Comparison of ENCODE assay signal across 2 cellular contexts in the genomic region with DNA sequence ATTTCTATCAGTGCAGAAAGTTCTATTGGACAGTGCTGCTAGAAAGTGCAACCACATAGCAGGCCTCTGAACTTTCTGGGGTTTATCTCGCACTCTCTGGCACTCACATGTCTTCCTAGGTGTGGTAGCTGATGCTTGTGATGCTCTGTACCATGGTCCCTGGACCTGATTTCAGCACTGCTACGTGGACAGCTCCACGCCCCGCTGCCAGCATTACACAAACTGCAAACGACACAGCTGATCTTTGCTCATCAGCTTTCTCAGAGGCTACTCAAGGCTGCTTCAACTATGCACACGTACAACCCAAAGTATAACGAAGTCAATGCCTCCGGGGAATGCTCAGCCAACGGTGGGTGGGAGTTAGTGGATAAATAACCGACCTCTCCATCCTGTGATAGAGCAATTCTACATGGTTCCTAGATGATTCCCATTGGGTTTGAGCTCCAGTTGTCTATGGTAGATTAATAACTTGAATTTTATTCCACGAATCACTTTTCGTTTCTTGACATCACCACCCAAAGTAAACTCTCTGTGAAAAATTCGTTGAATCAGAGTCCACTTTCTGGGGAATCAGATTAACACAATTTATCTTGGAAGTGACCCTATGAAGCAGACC.
TF ChIP-seq lines count a peak whose summit lies in the region.

No MANE protein-coding gene starts in this region.

TF ChIP-seq in WTC11, 78 proteins besides CTCF, POLR2A, EP300 and RAD21 (continued from another document and continues in another):
- TF ChIP-seq CBFB (CRISPR knock-in tag; IDR thresholded peaks at IDR 0.05; ENCODE audit: low read depth) (no peak), ZBTB21 (CRISPR knock-in tag; IDR thresholded peaks at IDR 0.05; ENCODE audit: borderline replicate concordance) (no peak), NR1H2 (CRISPR knock-in tag; IDR thresholded peaks at IDR 0.05) (no peak), NFYB (CRISPR knock-in tag; conservative IDR thresholded peaks at IDR 0.05; ENCODE audit: low read depth) (no peak), NFATC4 (CRISPR knock-in tag; IDR thresholded peaks at IDR 0.05) (no peak)
- TF ChIP-seq, protein P1, sequence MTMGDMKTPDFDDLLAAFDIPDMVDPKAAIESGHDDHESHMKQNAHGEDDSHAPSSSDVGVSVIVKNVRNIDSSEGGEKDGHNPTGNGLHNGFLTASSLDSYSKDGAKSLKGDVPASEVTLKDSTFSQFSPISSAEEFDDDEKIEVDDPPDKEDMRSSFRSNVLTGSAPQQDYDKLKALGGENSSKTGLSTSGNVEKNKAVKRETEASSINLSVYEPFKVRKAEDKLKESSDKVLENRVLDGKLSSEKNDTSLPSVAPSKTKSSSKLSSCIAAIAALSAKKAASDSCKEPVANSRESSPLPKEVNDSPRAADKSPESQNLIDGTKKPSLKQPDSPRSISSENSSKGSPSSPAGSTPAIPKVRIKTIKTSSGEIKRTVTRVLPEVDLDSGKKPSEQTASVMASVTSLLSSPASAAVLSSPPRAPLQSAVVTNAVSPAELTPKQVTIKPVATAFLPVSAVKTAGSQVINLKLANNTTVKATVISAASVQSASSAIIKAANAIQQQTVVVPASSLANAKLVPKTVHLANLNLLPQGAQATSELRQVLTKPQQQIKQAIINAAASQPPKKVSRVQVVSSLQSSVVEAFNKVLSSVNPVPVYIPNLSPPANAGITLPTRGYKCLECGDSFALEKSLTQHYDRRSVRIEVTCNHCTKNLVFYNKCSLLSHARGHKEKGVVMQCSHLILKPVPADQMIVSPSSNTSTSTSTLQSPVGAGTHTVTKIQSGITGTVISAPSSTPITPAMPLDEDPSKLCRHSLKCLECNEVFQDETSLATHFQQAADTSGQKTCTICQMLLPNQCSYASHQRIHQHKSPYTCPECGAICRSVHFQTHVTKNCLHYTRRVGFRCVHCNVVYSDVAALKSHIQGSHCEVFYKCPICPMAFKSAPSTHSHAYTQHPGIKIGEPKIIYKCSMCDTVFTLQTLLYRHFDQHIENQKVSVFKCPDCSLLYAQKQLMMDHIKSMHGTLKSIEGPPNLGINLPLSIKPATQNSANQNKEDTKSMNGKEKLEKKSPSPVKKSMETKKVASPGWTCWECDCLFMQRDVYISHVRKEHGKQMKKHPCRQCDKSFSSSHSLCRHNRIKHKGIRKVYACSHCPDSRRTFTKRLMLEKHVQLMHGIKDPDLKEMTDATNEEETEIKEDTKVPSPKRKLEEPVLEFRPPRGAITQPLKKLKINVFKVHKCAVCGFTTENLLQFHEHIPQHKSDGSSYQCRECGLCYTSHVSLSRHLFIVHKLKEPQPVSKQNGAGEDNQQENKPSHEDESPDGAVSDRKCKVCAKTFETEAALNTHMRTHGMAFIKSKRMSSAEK (CRISPR knock-in tag; IDR thresholded peaks at IDR 0.05; ENCODE audit: borderline replicate concordance), result no peak
- TF ChIP-seq, protein P2, sequence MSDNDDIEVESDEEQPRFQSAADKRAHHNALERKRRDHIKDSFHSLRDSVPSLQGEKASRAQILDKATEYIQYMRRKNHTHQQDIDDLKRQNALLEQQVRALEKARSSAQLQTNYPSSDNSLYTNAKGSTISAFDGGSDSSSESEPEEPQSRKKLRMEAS (CRISPR knock-in tag; IDR thresholded peaks at IDR 0.05), result peak; percentile 52; the same call in 1 of the 2 replicates
- TF ChIP-seq, protein P3, sequence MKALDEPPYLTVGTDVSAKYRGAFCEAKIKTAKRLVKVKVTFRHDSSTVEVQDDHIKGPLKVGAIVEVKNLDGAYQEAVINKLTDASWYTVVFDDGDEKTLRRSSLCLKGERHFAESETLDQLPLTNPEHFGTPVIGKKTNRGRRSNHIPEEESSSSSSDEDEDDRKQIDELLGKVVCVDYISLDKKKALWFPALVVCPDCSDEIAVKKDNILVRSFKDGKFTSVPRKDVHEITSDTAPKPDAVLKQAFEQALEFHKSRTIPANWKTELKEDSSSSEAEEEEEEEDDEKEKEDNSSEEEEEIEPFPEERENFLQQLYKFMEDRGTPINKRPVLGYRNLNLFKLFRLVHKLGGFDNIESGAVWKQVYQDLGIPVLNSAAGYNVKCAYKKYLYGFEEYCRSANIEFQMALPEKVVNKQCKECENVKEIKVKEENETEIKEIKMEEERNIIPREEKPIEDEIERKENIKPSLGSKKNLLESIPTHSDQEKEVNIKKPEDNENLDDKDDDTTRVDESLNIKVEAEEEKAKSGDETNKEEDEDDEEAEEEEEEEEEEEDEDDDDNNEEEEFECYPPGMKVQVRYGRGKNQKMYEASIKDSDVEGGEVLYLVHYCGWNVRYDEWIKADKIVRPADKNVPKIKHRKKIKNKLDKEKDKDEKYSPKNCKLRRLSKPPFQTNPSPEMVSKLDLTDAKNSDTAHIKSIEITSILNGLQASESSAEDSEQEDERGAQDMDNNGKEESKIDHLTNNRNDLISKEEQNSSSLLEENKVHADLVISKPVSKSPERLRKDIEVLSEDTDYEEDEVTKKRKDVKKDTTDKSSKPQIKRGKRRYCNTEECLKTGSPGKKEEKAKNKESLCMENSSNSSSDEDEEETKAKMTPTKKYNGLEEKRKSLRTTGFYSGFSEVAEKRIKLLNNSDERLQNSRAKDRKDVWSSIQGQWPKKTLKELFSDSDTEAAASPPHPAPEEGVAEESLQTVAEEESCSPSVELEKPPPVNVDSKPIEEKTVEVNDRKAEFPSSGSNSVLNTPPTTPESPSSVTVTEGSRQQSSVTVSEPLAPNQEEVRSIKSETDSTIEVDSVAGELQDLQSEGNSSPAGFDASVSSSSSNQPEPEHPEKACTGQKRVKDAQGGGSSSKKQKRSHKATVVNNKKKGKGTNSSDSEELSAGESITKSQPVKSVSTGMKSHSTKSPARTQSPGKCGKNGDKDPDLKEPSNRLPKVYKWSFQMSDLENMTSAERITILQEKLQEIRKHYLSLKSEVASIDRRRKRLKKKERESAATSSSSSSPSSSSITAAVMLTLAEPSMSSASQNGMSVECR (CRISPR knock-in tag; IDR thresholded peaks at IDR 0.05; ENCODE audit: borderline replicate concordance), result peak; percentile 64; the same call in 1 of the 2 replicates
- TF ChIP-seq, protein P4, sequence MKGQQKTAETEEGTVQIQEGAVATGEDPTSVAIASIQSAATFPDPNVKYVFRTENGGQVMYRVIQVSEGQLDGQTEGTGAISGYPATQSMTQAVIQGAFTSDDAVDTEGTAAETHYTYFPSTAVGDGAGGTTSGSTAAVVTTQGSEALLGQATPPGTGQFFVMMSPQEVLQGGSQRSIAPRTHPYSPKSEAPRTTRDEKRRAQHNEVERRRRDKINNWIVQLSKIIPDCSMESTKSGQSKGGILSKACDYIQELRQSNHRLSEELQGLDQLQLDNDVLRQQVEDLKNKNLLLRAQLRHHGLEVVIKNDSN (CRISPR knock-in tag; IDR thresholded peaks at IDR 0.05), result peak; percentile 48; the same call in 1 of the 2 replicates

TF ChIP-seq in HepG2, 621 proteins besides CTCF, POLR2A, EP300 and RAD21 (continued from another document and continues in another):
- TF ChIP-seq, protein P5, sequence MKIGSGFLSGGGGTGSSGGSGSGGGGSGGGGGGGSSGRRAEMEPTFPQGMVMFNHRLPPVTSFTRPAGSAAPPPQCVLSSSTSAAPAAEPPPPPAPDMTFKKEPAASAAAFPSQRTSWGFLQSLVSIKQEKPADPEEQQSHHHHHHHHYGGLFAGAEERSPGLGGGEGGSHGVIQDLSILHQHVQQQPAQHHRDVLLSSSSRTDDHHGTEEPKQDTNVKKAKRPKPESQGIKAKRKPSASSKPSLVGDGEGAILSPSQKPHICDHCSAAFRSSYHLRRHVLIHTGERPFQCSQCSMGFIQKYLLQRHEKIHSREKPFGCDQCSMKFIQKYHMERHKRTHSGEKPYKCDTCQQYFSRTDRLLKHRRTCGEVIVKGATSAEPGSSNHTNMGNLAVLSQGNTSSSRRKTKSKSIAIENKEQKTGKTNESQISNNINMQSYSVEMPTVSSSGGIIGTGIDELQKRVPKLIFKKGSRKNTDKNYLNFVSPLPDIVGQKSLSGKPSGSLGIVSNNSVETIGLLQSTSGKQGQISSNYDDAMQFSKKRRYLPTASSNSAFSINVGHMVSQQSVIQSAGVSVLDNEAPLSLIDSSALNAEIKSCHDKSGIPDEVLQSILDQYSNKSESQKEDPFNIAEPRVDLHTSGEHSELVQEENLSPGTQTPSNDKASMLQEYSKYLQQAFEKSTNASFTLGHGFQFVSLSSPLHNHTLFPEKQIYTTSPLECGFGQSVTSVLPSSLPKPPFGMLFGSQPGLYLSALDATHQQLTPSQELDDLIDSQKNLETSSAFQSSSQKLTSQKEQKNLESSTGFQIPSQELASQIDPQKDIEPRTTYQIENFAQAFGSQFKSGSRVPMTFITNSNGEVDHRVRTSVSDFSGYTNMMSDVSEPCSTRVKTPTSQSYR (CRISPR knock-in tag; IDR thresholded peaks at IDR 0.05; ENCODE audit: borderline replicate concordance), result peak; percentile 45; the same call in 1 of the 2 replicates
- TF ChIP-seq, protein P6, sequence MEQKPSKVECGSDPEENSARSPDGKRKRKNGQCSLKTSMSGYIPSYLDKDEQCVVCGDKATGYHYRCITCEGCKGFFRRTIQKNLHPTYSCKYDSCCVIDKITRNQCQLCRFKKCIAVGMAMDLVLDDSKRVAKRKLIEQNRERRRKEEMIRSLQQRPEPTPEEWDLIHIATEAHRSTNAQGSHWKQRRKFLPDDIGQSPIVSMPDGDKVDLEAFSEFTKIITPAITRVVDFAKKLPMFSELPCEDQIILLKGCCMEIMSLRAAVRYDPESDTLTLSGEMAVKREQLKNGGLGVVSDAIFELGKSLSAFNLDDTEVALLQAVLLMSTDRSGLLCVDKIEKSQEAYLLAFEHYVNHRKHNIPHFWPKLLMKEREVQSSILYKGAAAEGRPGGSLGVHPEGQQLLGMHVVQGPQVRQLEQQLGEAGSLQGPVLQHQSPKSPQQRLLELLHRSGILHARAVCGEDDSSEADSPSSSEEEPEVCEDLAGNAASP (CRISPR knock-in tag; IDR thresholded peaks at IDR 0.05; ENCODE audit: borderline replicate concordance), result 0 out of 2 replicates have a peak, but pooled peaks have one; percentile 51
- TF ChIP-seq ISX (CRISPR knock-in tag; conservative IDR thresholded peaks at IDR 0.05), result no peak
- peak; percentile 99 for TF ChIP-seq MIER2 (CRISPR knock-in tag; IDR thresholded peaks at IDR 0.05)
- TF ChIP-seq CENPX (CRISPR knock-in tag; IDR thresholded peaks at IDR 0.05), result no peak
- TF ChIP-seq SMC3 (IDR thresholded peaks at IDR 0.05; ENCODE audit: low read length), result no peak
- TF ChIP-seq, protein P7, sequence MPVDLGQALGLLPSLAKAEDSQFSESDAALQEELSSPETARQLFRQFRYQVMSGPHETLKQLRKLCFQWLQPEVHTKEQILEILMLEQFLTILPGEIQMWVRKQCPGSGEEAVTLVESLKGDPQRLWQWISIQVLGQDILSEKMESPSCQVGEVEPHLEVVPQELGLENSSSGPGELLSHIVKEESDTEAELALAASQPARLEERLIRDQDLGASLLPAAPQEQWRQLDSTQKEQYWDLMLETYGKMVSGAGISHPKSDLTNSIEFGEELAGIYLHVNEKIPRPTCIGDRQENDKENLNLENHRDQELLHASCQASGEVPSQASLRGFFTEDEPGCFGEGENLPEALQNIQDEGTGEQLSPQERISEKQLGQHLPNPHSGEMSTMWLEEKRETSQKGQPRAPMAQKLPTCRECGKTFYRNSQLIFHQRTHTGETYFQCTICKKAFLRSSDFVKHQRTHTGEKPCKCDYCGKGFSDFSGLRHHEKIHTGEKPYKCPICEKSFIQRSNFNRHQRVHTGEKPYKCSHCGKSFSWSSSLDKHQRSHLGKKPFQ (CRISPR knock-in tag; IDR thresholded peaks at IDR 0.05; ENCODE audit: insufficient replicate concordance), result no peak
- TF ChIP-seq, protein P8, sequence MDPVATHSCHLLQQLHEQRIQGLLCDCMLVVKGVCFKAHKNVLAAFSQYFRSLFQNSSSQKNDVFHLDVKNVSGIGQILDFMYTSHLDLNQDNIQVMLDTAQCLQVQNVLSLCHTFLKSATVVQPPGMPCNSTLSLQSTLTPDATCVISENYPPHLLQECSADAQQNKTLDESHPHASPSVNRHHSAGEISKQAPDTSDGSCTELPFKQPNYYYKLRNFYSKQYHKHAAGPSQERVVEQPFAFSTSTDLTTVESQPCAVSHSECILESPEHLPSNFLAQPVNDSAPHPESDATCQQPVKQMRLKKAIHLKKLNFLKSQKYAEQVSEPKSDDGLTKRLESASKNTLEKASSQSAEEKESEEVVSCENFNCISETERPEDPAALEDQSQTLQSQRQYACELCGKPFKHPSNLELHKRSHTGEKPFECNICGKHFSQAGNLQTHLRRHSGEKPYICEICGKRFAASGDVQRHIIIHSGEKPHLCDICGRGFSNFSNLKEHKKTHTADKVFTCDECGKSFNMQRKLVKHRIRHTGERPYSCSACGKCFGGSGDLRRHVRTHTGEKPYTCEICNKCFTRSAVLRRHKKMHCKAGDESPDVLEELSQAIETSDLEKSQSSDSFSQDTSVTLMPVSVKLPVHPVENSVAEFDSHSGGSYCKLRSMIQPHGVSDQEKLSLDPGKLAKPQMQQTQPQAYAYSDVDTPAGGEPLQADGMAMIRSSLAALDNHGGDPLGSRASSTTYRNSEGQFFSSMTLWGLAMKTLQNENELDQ (CRISPR knock-in tag; IDR thresholded peaks at IDR 0.05; ENCODE audit: borderline replicate concordance), result peak; percentile 87
- TF ChIP-seq HOXA9 (CRISPR knock-in tag; IDR thresholded peaks at IDR 0.05; ENCODE audit: borderline replicate concordance), result no peak
- no peak for TF ChIP-seq ZFY (CRISPR knock-in tag; IDR thresholded peaks at IDR 0.05)
- no peak for TF ChIP-seq NR2F1 (CRISPR knock-in tag; IDR thresholded peaks at IDR 0.05)
- no peak for TF ChIP-seq ATAD3A (CRISPR knock-in tag; IDR thresholded peaks at IDR 0.05)
- no peak for TF ChIP-seq KAT7 (CRISPR knock-in tag; IDR thresholded peaks at IDR 0.05; ENCODE audit: borderline replicate concordance)
- no peak for TF ChIP-seq RAD51 (IDR thresholded peaks at IDR 0.05; ENCODE audit: borderline replicate concordance)
- peak; percentile 97 for TF ChIP-seq EHMT2 (IDR thresholded peaks at IDR 0.05; ENCODE audit: borderline replicate concordance, low read depth, low read length)
- TF ChIP-seq ZFP36L2 (CRISPR knock-in tag; IDR thresholded peaks at IDR 0.05), result 0 out of 2 replicates have a peak, but pooled peaks have one; percentile 83
- 0 out of 2 replicates have a peak, but pooled peaks have one; percentile 30 for TF ChIP-seq SMAD3 (CRISPR knock-in tag; IDR thresholded peaks at IDR 0.05)
- TF ChIP-seq, protein P9, sequence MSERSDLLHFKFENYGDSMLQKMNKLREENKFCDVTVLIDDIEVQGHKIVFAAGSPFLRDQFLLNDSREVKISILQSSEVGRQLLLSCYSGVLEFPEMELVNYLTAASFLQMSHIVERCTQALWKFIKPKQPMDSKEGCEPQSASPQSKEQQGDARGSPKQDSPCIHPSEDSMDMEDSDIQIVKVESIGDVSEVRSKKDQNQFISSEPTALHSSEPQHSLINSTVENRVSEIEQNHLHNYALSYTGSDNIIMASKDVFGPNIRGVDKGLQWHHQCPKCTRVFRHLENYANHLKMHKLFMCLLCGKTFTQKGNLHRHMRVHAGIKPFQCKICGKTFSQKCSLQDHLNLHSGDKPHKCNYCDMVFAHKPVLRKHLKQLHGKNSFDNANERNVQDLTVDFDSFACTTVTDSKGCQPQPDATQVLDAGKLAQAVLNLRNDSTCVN (CRISPR knock-in tag; IDR thresholded peaks at IDR 0.05; ENCODE audit: borderline replicate concordance), result peak; percentile 67; the same call in 1 of the 2 replicates
- no peak for TF ChIP-seq ZFX (CRISPR knock-in tag; IDR thresholded peaks at IDR 0.05; ENCODE audit: low read depth)
- no peak for TF ChIP-seq RFX1 (IDR thresholded peaks at IDR 0.05)
- TF ChIP-seq ZNF441 (CRISPR knock-in tag; IDR thresholded peaks at IDR 0.05; ENCODE audit: borderline replicate concordance), result peak; percentile 68; the same call in 1 of the 2 replicates
- TF ChIP-seq, protein P10, sequence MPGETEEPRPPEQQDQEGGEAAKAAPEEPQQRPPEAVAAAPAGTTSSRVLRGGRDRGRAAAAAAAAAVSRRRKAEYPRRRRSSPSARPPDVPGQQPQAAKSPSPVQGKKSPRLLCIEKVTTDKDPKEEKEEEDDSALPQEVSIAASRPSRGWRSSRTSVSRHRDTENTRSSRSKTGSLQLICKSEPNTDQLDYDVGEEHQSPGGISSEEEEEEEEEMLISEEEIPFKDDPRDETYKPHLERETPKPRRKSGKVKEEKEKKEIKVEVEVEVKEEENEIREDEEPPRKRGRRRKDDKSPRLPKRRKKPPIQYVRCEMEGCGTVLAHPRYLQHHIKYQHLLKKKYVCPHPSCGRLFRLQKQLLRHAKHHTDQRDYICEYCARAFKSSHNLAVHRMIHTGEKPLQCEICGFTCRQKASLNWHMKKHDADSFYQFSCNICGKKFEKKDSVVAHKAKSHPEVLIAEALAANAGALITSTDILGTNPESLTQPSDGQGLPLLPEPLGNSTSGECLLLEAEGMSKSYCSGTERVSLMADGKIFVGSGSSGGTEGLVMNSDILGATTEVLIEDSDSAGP (CRISPR knock-in tag; IDR thresholded peaks at IDR 0.05; ENCODE audit: borderline replicate concordance), result no peak
